17 cellular contexts compared by ENCODE assay signal in the genomic region with DNA sequence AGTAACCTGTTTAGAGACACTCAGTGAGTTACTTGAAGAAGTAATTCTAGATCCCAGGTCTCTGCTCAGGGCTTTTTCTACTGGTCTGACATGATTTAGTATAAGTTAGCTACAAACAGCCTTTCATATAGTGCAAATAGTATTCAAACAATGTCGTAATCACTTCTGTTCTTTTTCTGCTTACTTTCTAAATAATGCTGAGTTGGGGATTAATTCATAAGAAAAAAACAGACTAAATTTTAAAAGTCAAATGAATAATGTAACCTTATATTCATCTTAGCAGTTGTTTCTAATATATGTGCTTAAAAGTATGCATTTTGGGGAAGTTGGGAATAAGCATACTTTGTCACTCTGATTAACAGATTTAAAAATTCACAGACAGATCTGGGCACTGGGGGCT.
DNase-seq lines count a peak whose midpoint lies in the region; ATAC-seq and TF ChIP-seq lines count a peak whose summit lies in the region.
"Had no signal": no experiment of that assay in that cellular context is flagged by ENCODE, and none has a peak within 500 bp of the region (broad histone marks: within the 10 kb centered on the region; RNA-seq: fewer than 3 reads in every experiment).

No MANE protein-coding gene starts in this region.

- ATAC-seq in IMR-90 (ENCODE audit: low read depth) (no peak), naive B cell (ENCODE audit: low read depth in 2 of 2) (no peak), HG02938 (IDR thresholded peaks at IDR 0.05; ENCODE audit: unreplicated experiment) (no peak)
- ATAC-seq: GM23338, HCT116, PC-3 had no signal

- no peak overlapping the region for H2BK20ac ChIP-seq in IMR-90 (ENCODE audit: low read depth, low read length)

- H3K27me3 Mint-ChIP-seq in CD14-positive monocyte (ENCODE audit: low read depth in 3 of 3) (peaks cover 0 to 2% (median 2%) of the 10 kb centered on the region in 3 donors), naive B cell (no peaks in the 10 kb centered on the region)
- H3K27me3 Mint-ChIP-seq: B cell; CD4-positive, alpha-beta memory T cell had no signal

- H4K20me1 ChIP-seq in IMR-90 (ENCODE audit: insufficient read depth, low read length): no peaks in the 10 kb centered on the region

- no peak for DNase-seq in CD14-positive monocyte (ENCODE audit: low spot score)
- DNase-seq in IMR-90: no peak
- DNase-seq in adipocyte (ENCODE audit: low read depth): peak; percentile 9
- no peak for DNase-seq in naive B cell
- DNase-seq in cerebellar cortex (ENCODE audit: low spot score): no peak
- no peak for DNase-seq in erythroblast (lab: John Stamatoyannopoulos, UW)
- DNase-seq: CD4-positive, alpha-beta memory T cell; KG1; NCI-H1417 treated with DMSO at 0.1 percent for 48 hours; NCI-H187 treated with DMSO at 0.1 percent for 48 hours; NCI-H446 treated with DMSO at 0.1 percent for 48 hours; PC-3 had no signal

- H2BK5ac ChIP-seq in IMR-90 (ENCODE audit: low read depth, low read length, poor library complexity, severe bottlenecking): no peak overlapping the region

- peaks cover 6% of the 10 kb centered on the region for H3K36me3 ChIP-seq in IMR-90 (ENCODE audit: control insufficient read depth, insufficient read depth, low read length)
- peaks cover 14% of the 10 kb centered on the region for H3K36me3 ChIP-seq in adipocyte (ENCODE audit: control insufficient read depth, insufficient read depth, low read length, severe bottlenecking)

- H3K9ac ChIP-seq in IMR-90 (ENCODE audit: low read depth, low read length): no peak overlapping the region
- H3K9ac ChIP-seq in adipocyte (ENCODE audit: low read length): no peak overlapping the region

- TF ChIP-seq CTCF in CD14-positive monocyte (IDR thresholded peaks at IDR 0.05) (no peak), IMR-90 (conservative IDR thresholded peaks at IDR 0.05; ENCODE audit: low read depth, low read length) (no peak)

- TF ChIP-seq POLR2A in IMR-90 (IDR thresholded peaks at IDR 0.05; ENCODE audit: low read depth, low read length) (no peak), erythroblast (IDR thresholded peaks at IDR 0.05; ENCODE audit: low read length) (no peak)

- TF ChIP-seq RAD21 in IMR-90 (IDR thresholded peaks at IDR 0.05; ENCODE audit: low read length): no peak

- no TSS peak for BruUV-seq in IMR-90 (replicated peaks; lab: Mats Ljungman, UMichigan)

- H3K9me1 ChIP-seq in IMR-90 (ENCODE audit: insufficient read depth, low read length): no peaks in the 10 kb centered on the region

- peaks cover 4% of the 10 kb centered on the region for H3K4me1 ChIP-seq in IMR-90 (ENCODE audit: control insufficient read depth, insufficient read depth, low read length)
- H3K4me1 ChIP-seq in adipocyte (ENCODE audit: control insufficient read depth, insufficient read depth, low read length): peaks cover 21% of the 10 kb centered on the region

- POLR2A ChIA-PET in IMR-90 (lab: Charles Lee; ENCODE audit: unreplicated experiment): no interaction called here

- H3K14ac ChIP-seq in IMR-90 (replicated peaks; ENCODE audit: low read depth, low read length): no peak overlapping the region

- no peaks in the 10 kb centered on the region for H3K79me1 ChIP-seq in IMR-90 (ENCODE audit: low read depth in 1 of 2, low read length in 2 of 2)

- H3K9me3 Mint-ChIP-seq in CD14-positive monocyte: peaks cover 0 to 4% (median 0%) of the 10 kb centered on the region in 7 donors
- H3K9me3 Mint-ChIP-seq in naive B cell: no peaks in the 10 kb centered on the region
- H3K9me3 Mint-ChIP-seq: CD4-positive, alpha-beta memory T cell; GM23338; T-helper 1 cell treated with Interleukin-12 subunit alpha and Interleukin-12 subunit beta and Interleukin-4 antibody, amounts not matched to agents 30 μg/mL and 1 μg/mL, for 36 hours had no signal

- H3K4me3 Mint-ChIP-seq in CD14-positive monocyte: no peak overlapping the region
- H3K4me3 Mint-ChIP-seq in naive B cell: no peak overlapping the region
- H3K4me3 Mint-ChIP-seq: B cell; CD4-positive, alpha-beta memory T cell; GM23338; T-helper 1 cell treated with Interleukin-12 subunit alpha and Interleukin-12 subunit beta and Interleukin-4 antibody, amounts not matched to agents 30 μg/mL and 1 μg/mL, for 36 hours had no signal

- no peak overlapping the region for H2BK15ac ChIP-seq in IMR-90 (ENCODE audit: low read depth, low read length)

- in situ Hi-C loops in IMR-90 (cut with MboI; ENCODE audit: low sequenced_read_pairs): no loop called here

- intact Hi-C loops in CD14-positive monocyte (cut with micrococcal nuclease) (loop anchor here (5.0 to 10.0 kb wide), 3 partner anchors 34 to 106 kb away; a partner anchor contains a TSS), IMR-90 (cut with micrococcal nuclease) (no loop called here)

- no peak overlapping the region for H2AK9ac ChIP-seq in IMR-90 (replicated peaks; ENCODE audit: low read depth, low read length, poor library complexity)

- no peak overlapping the region for H4K8ac ChIP-seq in IMR-90 (ENCODE audit: low read depth in 2 of 2, low read length in 2 of 2)

- H3K9me3 ChIP-seq in IMR-90 (ENCODE audit: control insufficient read depth, insufficient read depth, low read length) (no peaks in the 10 kb centered on the region), adipocyte (ENCODE audit: control insufficient read depth, low read length) (no peaks in the 10 kb centered on the region)

- no peak overlapping the region for H3K4ac ChIP-seq in IMR-90 (ENCODE audit: low read depth, low read length)

- H3K27ac Mint-ChIP-seq in CD14-positive monocyte: peak overlapping the region; percentile 46 to 95 (median 81)
- peak overlapping the region in 4 of 6 donors; percentile 7 to 97 (median 66) for H3K27ac Mint-ChIP-seq in naive B cell
- H3K27ac Mint-ChIP-seq: B cell; CD4-positive, alpha-beta memory T cell; GM23338; T-helper 1 cell treated with Interleukin-12 subunit alpha and Interleukin-12 subunit beta and Interleukin-4 antibody, amounts not matched to agents 30 μg/mL and 1 μg/mL, for 36 hours had no signal

- H3K36me3 Mint-ChIP-seq in CD14-positive monocyte (peaks cover 17 to 23% of the 10 kb centered on the region in 2 donors), naive B cell (peaks cover 8% of the 10 kb centered on the region in 2 donors)

- H3K27me3 ChIP-seq in IMR-90 (ENCODE audit: control insufficient read depth, insufficient read depth, low read length) (no peaks in the 10 kb centered on the region), adipocyte (replicated peaks; ENCODE audit: control insufficient read depth, insufficient read depth, low read length) (no peaks in the 10 kb centered on the region)

- H4K5ac ChIP-seq in IMR-90 (ENCODE audit: low read depth, low read length): no peak overlapping the region

- H2AK5ac ChIP-seq in IMR-90 (ENCODE audit: low read depth, low read length): no peak overlapping the region

- no peak overlapping the region for H3K27ac ChIP-seq in IMR-90 (ENCODE audit: insufficient read depth, low read length)

- H3K56ac ChIP-seq in IMR-90 (ENCODE audit: extremely low read depth, insufficient read depth, low read length): no peak overlapping the region

- dilution Hi-C loops in IMR-90 (cut with HindIII; ENCODE audit: low sequenced_read_pairs, unreplicated experiment): no loop called here

- no peak overlapping the region for H3K4me2 ChIP-seq in IMR-90 (ENCODE audit: low read depth, low read length)
- H3K4me2 ChIP-seq: GM23338 had no signal

- H3K4me1 Mint-ChIP-seq in CD14-positive monocyte (peaks cover 67% of the 10 kb centered on the region), naive B cell (peaks cover 26 to 31% (median 28%) of the 10 kb centered on the region in 3 donors)

- H3K18ac ChIP-seq in IMR-90 (ENCODE audit: low read depth, low read length): no peak overlapping the region

- CTCF ChIA-PET in IMR-90 (lab: Yijun Ruan, JAX): no interaction called here

- H2AFZ ChIP-seq in IMR-90 (replicated peaks; ENCODE audit: low read length, poor library complexity): no peak overlapping the region
- H2AFZ ChIP-seq: GM23338 had no signal

- H3K4me3 ChIP-seq in IMR-90 (ENCODE audit: insufficient read depth, low read depth, low read length): no peak overlapping the region
- H3K4me3 ChIP-seq in adipocyte (ENCODE audit: low read length): no peak overlapping the region
- H3K4me3 ChIP-seq: GM23338 had no signal

- no peak overlapping the region for H4K91ac ChIP-seq in IMR-90 (ENCODE audit: insufficient read depth, low read depth, low read length)

- WGBS in IMR-90 (ENCODE audit: extremely low coverage in 2 of 2, insufficient read length in 1 of 2), 2 experiments: no CpG with 5 or more reads among the region's 1 CpG

- no peak overlapping the region for H2BK120ac ChIP-seq in IMR-90 (ENCODE audit: low read depth, low read length)

- no peak overlapping the region for H3K23ac ChIP-seq in IMR-90 (ENCODE audit: low read depth, low read length)

TF ChIP-seq in IMR-90, 13 proteins besides CTCF, POLR2A, EP300 and RAD21:
- peak; percentile 62 for TF ChIP-seq MAFK (IDR thresholded peaks at IDR 0.05; ENCODE audit: low read depth, low read length)
- TF ChIP-seq, protein P1, sequence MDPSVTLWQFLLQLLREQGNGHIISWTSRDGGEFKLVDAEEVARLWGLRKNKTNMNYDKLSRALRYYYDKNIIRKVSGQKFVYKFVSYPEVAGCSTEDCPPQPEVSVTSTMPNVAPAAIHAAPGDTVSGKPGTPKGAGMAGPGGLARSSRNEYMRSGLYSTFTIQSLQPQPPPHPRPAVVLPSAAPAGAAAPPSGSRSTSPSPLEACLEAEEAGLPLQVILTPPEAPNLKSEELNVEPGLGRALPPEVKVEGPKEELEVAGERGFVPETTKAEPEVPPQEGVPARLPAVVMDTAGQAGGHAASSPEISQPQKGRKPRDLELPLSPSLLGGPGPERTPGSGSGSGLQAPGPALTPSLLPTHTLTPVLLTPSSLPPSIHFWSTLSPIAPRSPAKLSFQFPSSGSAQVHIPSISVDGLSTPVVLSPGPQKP (IDR thresholded peaks at IDR 0.05; ENCODE audit: borderline replicate concordance, low read depth, low read length): no peak
TF ChIP-seq in IMR-90: peak in this region for 1.
